ENCODE assay signal across 7 cellular contexts in the genomic region with DNA sequence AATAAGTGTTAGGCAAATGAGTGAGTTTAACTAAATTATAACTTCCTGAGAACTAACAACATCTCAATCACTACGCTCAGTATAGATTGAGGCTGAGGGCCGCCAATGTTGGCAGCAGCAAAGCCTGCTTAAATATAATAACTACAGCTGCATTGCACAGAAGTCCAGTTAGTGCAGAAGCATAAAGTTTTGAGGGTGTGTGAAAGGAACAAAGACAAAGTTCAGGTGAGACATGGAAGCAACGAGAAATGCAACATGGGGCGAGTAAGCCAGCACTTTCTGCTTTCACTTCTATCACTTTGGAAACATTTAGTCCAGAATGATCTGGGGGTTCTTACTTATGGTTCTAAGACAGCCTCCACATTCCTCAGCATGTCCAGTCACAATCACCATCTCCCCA.
"Had no signal": no experiment of that assay in that cellular context is flagged by ENCODE, and none has a peak within 500 bp of the region (broad histone marks: within the 10 kb centered on the region; RNA-seq: fewer than 3 reads in every experiment).

No MANE protein-coding gene starts in this region.

- H2AFZ ChIP-seq: GM23338 had no signal

- H3K4me3 ChIP-seq: GM23338 had no signal

- ATAC-seq: GM23338 had no signal

- FAIRE-seq: H1, H54, HTR-8/SVneo had no signal

- H3K4me2 ChIP-seq: GM23338 had no signal

- DNase-seq: H9, HCEC 1CT, IMR-90 had no signal
